ENCODE assay signal across 26 cellular contexts in the genomic region with DNA sequence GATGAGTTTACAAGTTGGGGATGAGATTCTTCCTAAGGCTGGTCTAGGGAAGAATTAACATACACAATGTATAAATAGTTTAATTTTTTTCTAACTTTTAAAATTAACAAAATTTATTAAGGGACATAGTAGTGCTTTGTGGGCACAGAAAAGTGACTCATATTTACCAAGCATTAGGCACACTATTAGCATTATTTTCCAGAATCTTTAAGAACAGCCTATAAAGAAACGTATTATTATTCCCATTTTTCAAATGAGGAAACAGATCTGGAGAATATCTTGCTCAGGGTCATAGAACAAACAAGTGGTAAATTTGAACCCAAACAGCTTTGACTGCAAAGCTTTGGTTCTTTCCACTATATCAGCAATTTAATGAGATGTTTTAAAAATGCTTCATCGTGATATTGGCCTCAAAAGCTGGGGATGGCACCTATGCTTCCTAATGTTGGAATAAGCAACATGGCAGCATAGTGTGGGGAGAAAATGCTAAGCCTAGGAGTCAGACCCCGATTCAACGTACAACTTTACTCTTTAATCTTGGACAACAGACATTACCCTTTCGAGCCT. TPM values are rescaled to one million over a fixed set of nuclear protein-coding genes. Genes with fewer than 3 reads are reported as not detected.
DNase-seq lines count a peak whose midpoint lies in the region; ATAC-seq and TF ChIP-seq lines count a peak whose summit lies in the region.
"Had no signal": no experiment of that assay in that cellular context is flagged by ENCODE, and none has a peak within 500 bp of the region (broad histone marks: within the 10 kb centered on the region; RNA-seq: fewer than 3 reads in every experiment).

No MANE protein-coding gene starts in this region.

- DNase-seq in RWPE2 (ENCODE audit: low spot score) (no peak), epithelial cell of prostate (ENCODE audit: low read depth, low spot score) (no peak), transverse colon (no peak), spleen (no peak)
- DNase-seq in activated CD4-positive, alpha-beta memory T cell treated with anti-CD3 and anti-CD28 coated beads, Interleukin-2, amount 10 ng/mL, durations not matched to agents 7 days and 5 days, result no peak
- no peak for DNase-seq in activated T-cell treated with anti-CD3 and anti-CD28 coated beads, Interleukin-2, amount 50 U/mL, for 48 hours
- DNase-seq: activated CD8-positive, alpha-beta memory T cell treated with anti-CD3 and anti-CD28 coated beads for 24 hours; activated naive CD4-positive, alpha-beta T cell treated with anti-CD3 and anti-CD28 coated beads, Interleukin-2, amount 50 U/mL, for 16 hours; activated T-cell treated with anti-CD3 and anti-CD28 coated beads, Interleukin-2, amount 50 U/mL, for 24 hours; cerebellar nuclear complex; DND-41; effector memory CD4-positive, alpha-beta T cell; HCEC 1CT; mesendoderm; NCI-H146; NCI-H2171; NCI-H69; stimulated activated CD4-positive, alpha-beta T cell treated with anti-CD3 and anti-CD28 coated beads, Interleukin-1b, Interleukin-23, amount 100 ng/mL, for 48 hours; testis had no signal

- in situ Hi-C loops in transverse colon (cut with MboI; ENCODE audit: low pct_ligation_motif_present in 1 of 4, low pct_unique_long_range_greater_than_20kb in 1 of 4, low sequenced_read_pairs in 3 of 4), result loop anchor here in 1 of 4 donors (25.0 kb wide), 1 partner anchor 540 kb away; no protein-coding TSS in a partner anchor

- intact Hi-C loops in transverse colon (cut with DNase I; ENCODE audit: low total_unique reads) (no loop called here), spleen (cut with DNase I; ENCODE audit: low total_unique reads) (no loop called here)

- no peaks in the 10 kb centered on the region for H3K36me3 ChIP-seq in RWPE2 (ENCODE audit: low read depth)
- peaks cover 0 to 10% (median 0%) of the 10 kb centered on the region in 4 donors for H3K36me3 ChIP-seq in transverse colon
- H3K36me3 ChIP-seq in spleen, result peaks cover 0 to 48% (median 0%) of the 10 kb centered on the region in 6 donors

- H3K4me1 ChIP-seq in RWPE2 (ENCODE audit: insufficient read depth, poor library complexity, severe bottlenecking) (peaks cover 57% of the 10 kb centered on the region), transverse colon (peaks cover 28 to 61% (median 37%) of the 10 kb centered on the region in 4 donors), spleen (peaks cover 15 to 64% (median 47%) of the 10 kb centered on the region in 6 donors)

- H3K27me3 ChIP-seq in RWPE2 (ENCODE audit: insufficient read depth, poor library complexity, severe bottlenecking) (no peaks in the 10 kb centered on the region), transverse colon (no peaks in the 10 kb centered on the region), spleen (replicated peaks in 1 of 7) (no peaks in the 10 kb centered on the region)
- H3K27me3 ChIP-seq: testis had no signal

- H3K27ac Mint-ChIP-seq in nephron, result peak overlapping the region; percentile 44 to 79 (median 58)
- no peak overlapping the region for H3K27ac Mint-ChIP-seq in activated CD4-positive, alpha-beta memory T cell treated with anti-CD3 and anti-CD28 coated beads, Interleukin-2, amount 10 ng/mL, durations not matched to agents 7 days and 5 days
- H3K27ac Mint-ChIP-seq: activated T-cell treated with anti-CD3 and anti-CD28 coated beads, Interleukin-2, amount 50 U/mL, for 24 hours; natural killer cell treated with Interleukin-12 subunit alpha and Interleukin-12 subunit beta and Interleukin-15 and Interleukin-18, amount 100 ng/mL, for 72 hours; stimulated activated effector memory CD8-positive, alpha-beta T cell treated with anti-CD3 and anti-CD28 coated beads, Interleukin-12 subunit alpha, Interleukin-12 subunit beta, amount 100 ng/mL, for 72 hours had no signal

- POLR2A ChIA-PET in activated CD4-positive, alpha-beta memory T cell treated with anti-CD3 and anti-CD28 coated beads, Interleukin-2, amount 10 ng/mL, durations not matched to agents 7 days and 5 days (lab: Charles Lee), result no interaction called here

- TF ChIP-seq POLR2A in transverse colon (IDR thresholded peaks at IDR 0.05), result no peak
- no peak for TF ChIP-seq POLR2A in spleen (IDR thresholded peaks at IDR 0.05)

- H3K27me3 Mint-ChIP-seq in nephron (ENCODE audit: low read depth), result peaks cover 3% of the 10 kb centered on the region
- H3K27me3 Mint-ChIP-seq in activated CD4-positive, alpha-beta memory T cell treated with anti-CD3 and anti-CD28 coated beads, Interleukin-2, amount 10 ng/mL, durations not matched to agents 7 days and 5 days, result no peaks in the 10 kb centered on the region
- H3K27me3 Mint-ChIP-seq: activated T-cell treated with anti-CD3 and anti-CD28 coated beads, Interleukin-2, amount 50 U/mL, for 24 hours had no signal

- no peak for TF ChIP-seq EP300 in transverse colon (IDR thresholded peaks at IDR 0.05; ENCODE audit: low read depth)

- no peak overlapping the region for H3K4me3 Mint-ChIP-seq in nephron
- no peak overlapping the region for H3K4me3 Mint-ChIP-seq in activated CD4-positive, alpha-beta memory T cell treated with anti-CD3 and anti-CD28 coated beads, Interleukin-2, amount 10 ng/mL, durations not matched to agents 7 days and 5 days
- H3K4me3 Mint-ChIP-seq: activated T-cell treated with anti-CD3 and anti-CD28 coated beads, Interleukin-2, amount 50 U/mL, for 24 hours; natural killer cell treated with Interleukin-12 subunit alpha and Interleukin-12 subunit beta and Interleukin-15 and Interleukin-18, amount 100 ng/mL, for 72 hours; stimulated activated effector memory CD8-positive, alpha-beta T cell treated with anti-CD3 and anti-CD28 coated beads, Interleukin-12 subunit alpha, Interleukin-12 subunit beta, amount 100 ng/mL, for 72 hours had no signal

- no peaks in the 10 kb centered on the region for H3K9me3 ChIP-seq in RWPE2 (ENCODE audit: severe bottlenecking)
- no peaks in the 10 kb centered on the region for H3K9me3 ChIP-seq in transverse colon
- no peaks in the 10 kb centered on the region for H3K9me3 ChIP-seq in spleen
- H3K9me3 ChIP-seq: testis had no signal

- peak overlapping the region; percentile 98 for H3K27ac ChIP-seq in RWPE2 (ENCODE audit: poor library complexity, severe bottlenecking)
- H3K27ac ChIP-seq in epithelial cell of prostate, result peak overlapping the region; percentile 99
- peak overlapping the region; percentile 60 to 81 (median 72) for H3K27ac ChIP-seq in transverse colon
- H3K27ac ChIP-seq in spleen, result peak overlapping the region in 2 of 8 donors; percentile 60 to 66
- H3K27ac ChIP-seq: parathyroid adenoma had no signal

- CTCF ChIA-PET in activated CD4-positive, alpha-beta memory T cell treated with anti-CD3 and anti-CD28 coated beads, Interleukin-2, amount 10 ng/mL, durations not matched to agents 7 days and 5 days (lab: Charles Lee), result interaction anchor here (2.2 kb wide), 1 partner anchor 9 kb away, joined by 9 read pairs; no protein-coding TSS in a partner anchor

- no peaks in the 10 kb centered on the region for H3K9me3 Mint-ChIP-seq in nephron
- no peaks in the 10 kb centered on the region for H3K9me3 Mint-ChIP-seq in activated CD4-positive, alpha-beta memory T cell treated with anti-CD3 and anti-CD28 coated beads, Interleukin-2, amount 10 ng/mL, durations not matched to agents 7 days and 5 days
- H3K9me3 Mint-ChIP-seq: activated T-cell treated with anti-CD3 and anti-CD28 coated beads, Interleukin-2, amount 50 U/mL, for 24 hours; natural killer cell treated with Interleukin-12 subunit alpha and Interleukin-12 subunit beta and Interleukin-15 and Interleukin-18, amount 100 ng/mL, for 72 hours; stimulated activated effector memory CD8-positive, alpha-beta T cell treated with anti-CD3 and anti-CD28 coated beads, Interleukin-12 subunit alpha, Interleukin-12 subunit beta, amount 100 ng/mL, for 72 hours had no signal

- no peak for ATAC-seq in RWPE2 (ENCODE audit: low read depth)
- ATAC-seq: GM12878; K562; natural killer cell treated with Interleukin-12 subunit alpha and Interleukin-12 subunit beta and Interleukin-15 and Interleukin-18, amount 100 ng/mL, for 72 hours; sciatic nerve; stimulated activated effector memory CD8-positive, alpha-beta T cell treated with anti-CD3 and anti-CD28 coated beads, Interleukin-12 subunit alpha, Interleukin-12 subunit beta, amount 100 ng/mL, for 72 hours had no signal

- peaks cover 20% of the 10 kb centered on the region for H3K36me3 Mint-ChIP-seq in nephron (ENCODE audit: low read depth)
- H3K36me3 Mint-ChIP-seq in activated CD4-positive, alpha-beta memory T cell treated with anti-CD3 and anti-CD28 coated beads, Interleukin-2, amount 10 ng/mL, durations not matched to agents 7 days and 5 days (ENCODE audit: low read depth), result no peaks in the 10 kb centered on the region
- H3K36me3 Mint-ChIP-seq: natural killer cell treated with Interleukin-12 subunit alpha and Interleukin-12 subunit beta and Interleukin-15 and Interleukin-18, amount 100 ng/mL, for 72 hours; stimulated activated effector memory CD8-positive, alpha-beta T cell treated with anti-CD3 and anti-CD28 coated beads, Interleukin-12 subunit alpha, Interleukin-12 subunit beta, amount 100 ng/mL, for 72 hours had no signal

- WGBS in transverse colon (ENCODE audit: low coverage in 1 of 2), 2 donors, result 48 to 86% methylated on average over 2 to 5 of the region's 5 CpGs
- 81 to 95% (median 88%) methylated on average over 5 of the region's 5 CpGs for WGBS in spleen, 5 donors

- TF ChIP-seq CTCF in RWPE2 (IDR thresholded peaks at IDR 0.05; ENCODE audit: poor library complexity, severe bottlenecking) (no peak), nephron (IDR thresholded peaks at IDR 0.05; ENCODE audit: unreplicated experiment in 3 of 3) (no peak), transverse colon (IDR thresholded peaks at IDR 0.05) (no peak), spleen (IDR thresholded peaks at IDR 0.05 in 8 of 11, conservative IDR thresholded peaks at IDR 0.05 in 3 of 11) (no peak)

- H3K4me1 Mint-ChIP-seq in nephron, result peaks cover 45% of the 10 kb centered on the region
- no peaks in the 10 kb centered on the region for H3K4me1 Mint-ChIP-seq in activated CD4-positive, alpha-beta memory T cell treated with anti-CD3 and anti-CD28 coated beads, Interleukin-2, amount 10 ng/mL, durations not matched to agents 7 days and 5 days
- H3K4me1 Mint-ChIP-seq: stimulated activated effector memory CD8-positive, alpha-beta T cell treated with anti-CD3 and anti-CD28 coated beads, Interleukin-12 subunit alpha, Interleukin-12 subunit beta, amount 100 ng/mL, for 72 hours had no signal

- no peak overlapping the region for H3K4me3 ChIP-seq in RWPE2 (ENCODE audit: severe bottlenecking)
- H3K4me3 ChIP-seq in transverse colon, result no peak overlapping the region
- no peak overlapping the region for H3K4me3 ChIP-seq in spleen
- H3K4me3 ChIP-seq: GM12878, K562, testis had no signal

RNA-seq across cellular contexts. Expression of gene ABCA1, which starts 55.9 kb away (rescaled TPM):
- total RNA-seq in transverse colon (10 to 100 TPM; 20.5 to 67.3 (median 60.5) TPM), spleen (10 to 100 TPM; 55.0 to 78.4 (median 68.3) TPM)
- total RNA-seq in activated CD4-positive, alpha-beta memory T cell treated with anti-CD3 and anti-CD28 coated beads, Interleukin-2, amount 10 ng/mL, durations not matched to agents 7 days and 5 days, result 1 to 10 TPM in 1 of 2 experiments, under 1 TPM in 1; 0.93 to 1.6 TPM
- polyA plus RNA-seq in spleen, result 1 to 10 TPM; 4.5 to 5.0 (median 4.7) TPM

Comparison
In these comparisons a context has a peak if more than half of its experiments do, and no peak if none do; other contexts are left out.
1. RNA of gene ABCA1, which starts 55.9 kb away (total RNA-seq): 55.0 to 78.4 TPM in spleen and 20.5 to 67.3 TPM in transverse colon; 0.93 to 1.6 TPM in activated CD4-positive, alpha-beta memory T cell treated with anti-CD3 and anti-CD28 coated beads, Interleukin-2, amount 10 ng/mL, durations not matched to agents 7 days and 5 days; every median in the first group is over 4 times any median in the second.